ENCODE assay signal across 7 cellular contexts in the genomic region with DNA sequence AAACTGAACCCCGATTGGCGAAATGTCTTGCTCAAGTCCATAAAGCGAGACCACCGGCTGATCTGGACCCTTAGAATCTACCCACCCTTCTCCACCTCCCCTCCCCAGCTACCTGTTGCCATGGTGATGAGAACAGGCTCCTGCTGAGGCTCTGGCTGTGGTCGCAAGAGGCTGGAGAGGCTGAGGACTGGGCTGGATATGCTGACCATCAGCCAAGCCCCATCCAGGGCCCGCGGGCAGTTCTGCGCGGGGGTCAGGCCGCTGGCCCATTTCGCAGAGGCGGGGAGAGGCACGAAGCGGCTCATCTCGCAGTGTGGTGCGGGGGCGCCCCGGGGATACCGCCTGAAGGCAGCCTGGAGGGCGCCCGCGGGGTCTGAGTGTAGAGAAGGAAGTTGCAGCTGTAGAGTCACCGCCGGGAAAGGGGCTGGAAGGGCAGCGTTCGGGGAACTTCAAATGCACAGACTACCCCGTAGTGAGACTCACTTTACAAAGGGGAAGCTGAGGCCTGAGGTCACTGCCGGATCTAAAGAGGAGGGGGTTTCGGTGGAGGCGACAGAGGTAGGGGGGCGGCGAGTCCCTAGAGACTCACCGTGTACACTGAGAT. TPM values are rescaled to one million over a fixed set of nuclear protein-coding genes. Genes with fewer than 3 reads are reported as not detected.
DNase-seq lines count a peak whose midpoint lies in the region; ATAC-seq, FAIRE-seq and TF ChIP-seq lines count a peak whose summit lies in the region.

No MANE protein-coding gene starts in this region.

- peaks cover 48% of the 10 kb centered on the region for H3K4me1 Mint-ChIP-seq in T-helper 17 cell

- peaks cover 16% of the 10 kb centered on the region for H3K4me1 ChIP-seq in keratinocyte (ENCODE audit: control insufficient read depth, extremely low read depth, insufficient read depth, low read length)

- peak overlapping the region; percentile 99 for H3K27ac Mint-ChIP-seq in T-helper 17 cell

- peaks cover 48% of the 10 kb centered on the region for H3K79me2 ChIP-seq in keratinocyte (ENCODE audit: control insufficient read depth, insufficient read depth, low read length)

- peak; percentile 1 for ATAC-seq in GM18520 (IDR thresholded peaks at IDR 0.05; ENCODE audit: unreplicated experiment)
- ATAC-seq in T-helper 17 cell: no peak
- no peak for ATAC-seq in GM19324 (IDR thresholded peaks at IDR 0.05; ENCODE audit: low FRiP score, unreplicated experiment)

- H3K9me3 ChIP-seq in T-helper 17 cell (ENCODE audit: control insufficient read depth, low read length, poor library complexity, severe bottlenecking): no peaks in the 10 kb centered on the region
- no peaks in the 10 kb centered on the region for H3K9me3 ChIP-seq in keratinocyte (ENCODE audit: control insufficient read depth, low read depth, low read length)

- H3K36me3 ChIP-seq in keratinocyte (ENCODE audit: control insufficient read depth in 2 of 2, extremely low read depth in 1 of 2, insufficient read depth in 2 of 2, low read length in 2 of 2): peaks cover 5 to 8% of the 10 kb centered on the region in 2 experiments

- peak overlapping the region; percentile 69 to 95 (median 95) for H3K4me3 ChIP-seq in keratinocyte (ENCODE audit: control insufficient read depth in 2 of 3, extremely low read depth in 1 of 3, insufficient read depth in 2 of 3, low read depth in 1 of 3, low read length in 3 of 3)

- H3K27me3 ChIP-seq in keratinocyte (ENCODE audit: control insufficient read depth, extremely low read depth, insufficient read depth, low read length): no peaks in the 10 kb centered on the region

- peak overlapping the region; percentile 96 for H3K27ac ChIP-seq in keratinocyte (ENCODE audit: control insufficient read depth, insufficient read depth, low read length)

- H3K4me2 ChIP-seq in keratinocyte (ENCODE audit: control insufficient read depth, extremely low read depth, insufficient read depth, low read depth, low read length): peak overlapping the region; percentile 76

- no peak for FAIRE-seq in keratinocyte (lab: Jason Lieb, UNC)

- no peaks in the 10 kb centered on the region for H3K9me1 ChIP-seq in keratinocyte (ENCODE audit: control insufficient read depth, extremely low read depth, insufficient read depth, low read length)

- no peaks in the 10 kb centered on the region for H4K20me1 ChIP-seq in keratinocyte (ENCODE audit: control insufficient read depth, extremely low read depth, insufficient read depth, low read length)

- peak overlapping the region; percentile 99 for H3K9ac ChIP-seq in keratinocyte (ENCODE audit: control insufficient read depth, extremely low read depth, insufficient read depth, low read length)

- no peak for TF ChIP-seq CTCF in keratinocyte (optimal IDR thresholded peaks at IDR 0.05 in 1 of 3, IDR thresholded peaks at IDR 0.05 in 1 of 3, conservative IDR thresholded peaks at IDR 0.05 in 1 of 3; ENCODE audit: extremely low read depth in 1 of 3, insufficient read depth in 2 of 3, low read length in 3 of 3)

- TF ChIP-seq RAD21 in Ishikawa (IDR thresholded peaks at IDR 0.05; ENCODE audit: low read depth): no peak

- TF ChIP-seq EP300 in Ishikawa (IDR thresholded peaks at IDR 0.05; ENCODE audit: borderline replicate concordance): no peak

- H2AFZ ChIP-seq in keratinocyte (ENCODE audit: control insufficient read depth, low read length): peak overlapping the region; percentile 76

- peak overlapping the region; percentile 97 for H3K4me3 Mint-ChIP-seq in T-helper 17 cell

- H3K27me3 Mint-ChIP-seq in T-helper 17 cell: no peaks in the 10 kb centered on the region

- peak in 1 of 3 donors; percentile 25 for DNase-seq in T-helper 17 cell
- peak; percentile 29 for DNase-seq in central memory CD4-positive, alpha-beta T cell
- no peak for DNase-seq in keratinocyte (ENCODE audit: low read depth, low spot score)
- DNase-seq in stimulated activated CD4-positive, alpha-beta T cell treated with anti-CD3 and anti-CD28 coated beads, Interleukin-2, amount 100 ng/mL, for 24 hours: peak; percentile 62 to 64

- peaks cover 9% of the 10 kb centered on the region for H3K36me3 Mint-ChIP-seq in T-helper 17 cell (ENCODE audit: low read depth)

- dilution Hi-C loops in keratinocyte (cut with MboI; ENCODE audit: extremely low pct_ligation_motif_present, low sequenced_read_pairs): no loop called here

TF ChIP-seq in Ishikawa, 13 proteins besides CTCF, POLR2A, EP300 and RAD21:
- TF ChIP-seq YY1 (IDR thresholded peaks at IDR 0.05; ENCODE audit: low read depth) (no peak), ZBTB7A (IDR thresholded peaks at IDR 0.05; ENCODE audit: low read depth) (peak; percentile 34; the same call in 1 of the 2 replicates)
TF ChIP-seq in Ishikawa: peak in this region for 1.

RNA-seq across cellular contexts. Expression of gene TAPBP, which starts 0.7 kb away (rescaled TPM):
- total RNA-seq in T-helper 17 cell: 100 to 1,000 TPM; 269 to 344 TPM
- 22.2 to 82.4 TPM (median 25.0 TPM) in 3 replicates for polyA plus RNA-seq in keratinocyte
- polyA plus RNA-seq in keratinocyte (2011; ENCODE audit: low read depth): 15.6 TPM
- polyA plus RNA-seq in keratinocyte (2011; cell fraction: cytosol; rRNA removed): 25.8 and 41.5 TPM in 2 replicates
- 123 and 164 TPM in 2 replicates for polyA plus RNA-seq in keratinocyte (2011; cell fraction: nucleus; rRNA removed)
- 39.1 and 78.1 TPM in 2 replicates for polyA plus RNA-seq in keratinocyte (2012; ENCODE audit: low replicate concordance)
- polyA minus RNA-seq in keratinocyte: 32.8 to 169 TPM (median 33.7 TPM) in 3 replicates
- 109 TPM for polyA minus RNA-seq in keratinocyte (2011; cell fraction: cytosol; rRNA and poly(A)+ RNA removed)
- 137 and 140 TPM in 2 replicates for polyA minus RNA-seq in keratinocyte (2011; cell fraction: nucleus; rRNA and poly(A)+ RNA removed)

RNA-seq across cellular contexts. Expression of gene ZBTB22, which starts 4.3 kb away (rescaled TPM):
- total RNA-seq in T-helper 17 cell: 10 to 100 TPM; 17.1 to 20.2 TPM
- 6.0 to 11.4 TPM (median 6.5 TPM) in 3 replicates for polyA plus RNA-seq in keratinocyte
- 1.5 TPM for polyA plus RNA-seq in keratinocyte (2011; ENCODE audit: low read depth)
- polyA plus RNA-seq in keratinocyte (2011; cell fraction: cytosol; rRNA removed): 4.2 and 7.3 TPM in 2 replicates
- 10.2 and 14.2 TPM in 2 replicates for polyA plus RNA-seq in keratinocyte (2011; cell fraction: nucleus; rRNA removed)
- 7.3 and 9.7 TPM in 2 replicates for polyA plus RNA-seq in keratinocyte (2012; ENCODE audit: low replicate concordance)
- 6.2 to 13.2 TPM (median 10.4 TPM) in 3 replicates for polyA minus RNA-seq in keratinocyte
- polyA minus RNA-seq in keratinocyte (2011; cell fraction: cytosol; rRNA and poly(A)+ RNA removed): 7.1 TPM
- polyA minus RNA-seq in keratinocyte (2011; cell fraction: nucleus; rRNA and poly(A)+ RNA removed): 4.5 and 5.5 TPM in 2 replicates

RNA-seq across cellular contexts. Expression of gene DAXX, which starts 9.6 kb away (rescaled TPM):
- total RNA-seq in T-helper 17 cell: 10 to 100 TPM; 34.5 to 49.0 TPM
- 16.3 to 42.8 TPM (median 23.1 TPM) in 3 replicates for polyA plus RNA-seq in keratinocyte
- polyA plus RNA-seq in keratinocyte (2011; ENCODE audit: low read depth): 39.1 TPM
- polyA plus RNA-seq in keratinocyte (2011; cell fraction: cytosol; rRNA removed): 25.7 and 38.7 TPM in 2 replicates
- polyA plus RNA-seq in keratinocyte (2011; cell fraction: nucleus; rRNA removed): 32.3 and 34.2 TPM in 2 replicates
- 32.1 and 59.5 TPM in 2 replicates for polyA plus RNA-seq in keratinocyte (2012; ENCODE audit: low replicate concordance)
- 9.1 to 55.7 TPM (median 17.5 TPM) in 3 replicates for polyA minus RNA-seq in keratinocyte
- 11.1 TPM for polyA minus RNA-seq in keratinocyte (2011; cell fraction: cytosol; rRNA and poly(A)+ RNA removed)
- polyA minus RNA-seq in keratinocyte (2011; cell fraction: nucleus; rRNA and poly(A)+ RNA removed): 14.0 and 24.6 TPM in 2 replicates

RNA-seq across cellular contexts. Expression of gene RGL2, which starts 14.5 kb away (rescaled TPM):
- total RNA-seq in T-helper 17 cell: 10 to 100 TPM; 42.1 to 56.2 TPM
- polyA plus RNA-seq in keratinocyte: 33.6 to 57.3 TPM (median 35.8 TPM) in 3 replicates
- polyA plus RNA-seq in keratinocyte (2011; ENCODE audit: low read depth): 10.8 TPM
- polyA plus RNA-seq in keratinocyte (2011; cell fraction: cytosol; rRNA removed): 24.7 and 34.6 TPM in 2 replicates
- polyA plus RNA-seq in keratinocyte (2011; cell fraction: nucleus; rRNA removed): 107 and 125 TPM in 2 replicates
- 31.8 and 45.3 TPM in 2 replicates for polyA plus RNA-seq in keratinocyte (2012; ENCODE audit: low replicate concordance)
- 39.6 to 64.0 TPM (median 56.8 TPM) in 3 replicates for polyA minus RNA-seq in keratinocyte
- polyA minus RNA-seq in keratinocyte (2011; cell fraction: cytosol; rRNA and poly(A)+ RNA removed): 48.2 TPM
- polyA minus RNA-seq in keratinocyte (2011; cell fraction: nucleus; rRNA and poly(A)+ RNA removed): 35.5 and 41.4 TPM in 2 replicates

RNA-seq across cellular contexts. Expression of gene PFDN6, which starts 23.8 kb away (rescaled TPM):
- 10 to 100 TPM; 16.5 to 25.7 TPM for total RNA-seq in T-helper 17 cell
- 68.3 to 106 TPM (median 68.5 TPM) in 3 replicates for polyA plus RNA-seq in keratinocyte
- polyA plus RNA-seq in keratinocyte (2011; ENCODE audit: low read depth): 80.6 TPM
- 58.1 and 84.8 TPM in 2 replicates for polyA plus RNA-seq in keratinocyte (2011; cell fraction: cytosol; rRNA removed)
- 54.4 and 66.0 TPM in 2 replicates for polyA plus RNA-seq in keratinocyte (2011; cell fraction: nucleus; rRNA removed)
- 97.1 and 119 TPM in 2 replicates for polyA plus RNA-seq in keratinocyte (2012; ENCODE audit: low replicate concordance)
- 7.9 to 25.1 TPM (median 15.5 TPM) in 3 replicates for polyA minus RNA-seq in keratinocyte
- polyA minus RNA-seq in keratinocyte (2011; cell fraction: cytosol; rRNA and poly(A)+ RNA removed): 29.5 TPM
- 6.6 and 8.8 TPM in 2 replicates for polyA minus RNA-seq in keratinocyte (2011; cell fraction: nucleus; rRNA and poly(A)+ RNA removed)
